8 cellular contexts compared by ENCODE assay signal in the genomic region with DNA sequence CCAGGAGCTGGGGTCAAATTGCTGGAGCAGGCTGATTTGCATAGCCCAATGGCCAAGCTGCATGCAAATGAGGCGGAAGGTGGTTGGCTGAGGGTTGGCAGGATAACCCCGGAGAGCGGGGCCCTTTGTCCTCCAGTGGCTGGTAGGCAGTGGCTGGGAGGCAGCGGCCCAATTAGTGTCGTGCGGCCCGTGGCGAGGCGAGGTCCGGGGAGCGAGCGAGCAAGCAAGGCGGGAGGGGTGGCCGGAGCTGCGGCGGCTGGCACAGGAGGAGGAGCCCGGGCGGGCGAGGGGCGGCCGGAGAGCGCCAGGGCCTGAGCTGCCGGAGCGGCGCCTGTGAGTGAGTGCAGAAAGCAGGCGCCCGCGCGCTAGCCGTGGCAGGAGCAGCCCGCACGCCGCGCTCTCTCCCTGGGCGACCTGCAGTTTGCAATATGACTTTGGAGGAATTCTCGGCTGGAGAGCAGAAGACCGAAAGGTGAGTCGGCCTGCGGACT. TPM values are rescaled to one million over a fixed set of nuclear protein-coding genes. Genes with fewer than 3 reads are reported as not detected.
A peak's percentile ranks its signal among the peaks of the same experiment; 100 is the strongest.
DNase-seq lines count a peak whose midpoint lies in the region; ATAC-seq and TF ChIP-seq lines count a peak whose summit lies in the region.

A gene with protein sequence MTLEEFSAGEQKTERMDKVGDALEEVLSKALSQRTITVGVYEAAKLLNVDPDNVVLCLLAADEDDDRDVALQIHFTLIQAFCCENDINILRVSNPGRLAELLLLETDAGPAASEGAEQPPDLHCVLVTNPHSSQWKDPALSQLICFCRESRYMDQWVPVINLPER (plus strand): TSS at position 135 of the 491 bp plus-strand sequence. CDS start 294 bp downstream, at position 429.

- H3K27ac ChIP-seq in RWPE2 (ENCODE audit: poor library complexity, severe bottlenecking): peak within 1 kb of the TSS; percentile 98

- intact Hi-C loops in activated T-helper 2 cell treated with anti-CD3 and anti-CD28 coated beads, Interferon-gamma antibody, Interleukin-2, Interleukin-4, amounts not matched to agents 10 μg/mL and 5 μg/mL and 100 μg/mL, durations not matched to agents 14 hours and 24 hours and 36 hours (cut with micrococcal nuclease): loop anchor here (1.0 to 2.0 kb wide), 3 partner anchors 124 to 344 kb away; a partner anchor contains a TSS

- H3K36me3 ChIP-seq in RWPE2 (ENCODE audit: low read depth): peaks cover 45% of the 10 kb centered on the region

- no peaks in the 10 kb centered on the region for H3K27me3 Mint-ChIP-seq in activated T-helper 2 cell treated with anti-CD3 and anti-CD28 coated beads, Interferon-gamma antibody, Interleukin-2, Interleukin-4, amounts not matched to agents 10 μg/mL and 5 μg/mL and 100 μg/mL, durations not matched to agents 14 hours and 24 hours and 36 hours (ENCODE audit: low read depth)
- peaks cover 0 to 2% of the 10 kb centered on the region in 2 donors for H3K27me3 Mint-ChIP-seq in natural killer cell treated with Interleukin-12 subunit alpha and Interleukin-12 subunit beta and Interleukin-15 and Interleukin-18, amount 100 ng/mL, for 72 hours
- no peaks in the 10 kb centered on the region for H3K27me3 Mint-ChIP-seq in stimulated activated naive CD8-positive, alpha-beta T cell treated with anti-CD3 and anti-CD28 coated beads, Interleukin-15, amount 100 ng/mL, for 72 hours

- H3K4me1 Mint-ChIP-seq in activated T-helper 2 cell treated with anti-CD3 and anti-CD28 coated beads, Interferon-gamma antibody, Interleukin-2, Interleukin-4, amounts not matched to agents 10 μg/mL and 5 μg/mL and 100 μg/mL, durations not matched to agents 14 hours and 24 hours and 36 hours (ENCODE audit: low read depth): peaks cover 39% of the 10 kb centered on the region
- peaks cover 32% of the 10 kb centered on the region in 2 donors for H3K4me1 Mint-ChIP-seq in natural killer cell treated with Interleukin-12 subunit alpha and Interleukin-12 subunit beta and Interleukin-15 and Interleukin-18, amount 100 ng/mL, for 72 hours (ENCODE audit: low read depth in 2 of 2)
- peaks cover 44% of the 10 kb centered on the region for H3K4me1 Mint-ChIP-seq in stimulated activated naive CD8-positive, alpha-beta T cell treated with anti-CD3 and anti-CD28 coated beads, Interleukin-15, amount 100 ng/mL, for 72 hours

- DNase-seq in EH (ENCODE audit: low read depth) (peak; percentile 100), H4 (ENCODE audit: low spot score) (peak; percentile 100), LoVo (ENCODE audit: low spot score) (peak; percentile 97), RWPE2 (ENCODE audit: low spot score) (peak; percentile 98), fibroblast of peridontal ligament (ENCODE audit: extremely low read depth) (peak; percentile 99)
- peak; percentile 96 for DNase-seq in activated T-helper 2 cell treated with anti-CD3 and anti-CD28 coated beads, Interferon-gamma antibody, Interleukin-2, Interleukin-4, amounts not matched to agents 10 μg/mL and 5 μg/mL and 100 μg/mL, durations not matched to agents 14 hours and 24 hours and 36 hours (ENCODE audit: low spot score)
- peak; percentile 98 for DNase-seq in natural killer cell treated with Interleukin-12 subunit alpha and Interleukin-12 subunit beta and Interleukin-15 and Interleukin-18, amount 100 ng/mL, for 72 hours (ENCODE audit: low spot score)
- peak; percentile 93 to 97 for DNase-seq in stimulated activated naive CD8-positive, alpha-beta T cell treated with anti-CD3 and anti-CD28 coated beads, Interleukin-15, amount 100 ng/mL, for 72 hours

- TF ChIP-seq CTCF in RWPE2 (IDR thresholded peaks at IDR 0.05; ENCODE audit: poor library complexity, severe bottlenecking): no peak

- peak within 1 kb of the TSS; percentile 99 for H3K27ac Mint-ChIP-seq in activated T-helper 2 cell treated with anti-CD3 and anti-CD28 coated beads, Interferon-gamma antibody, Interleukin-2, Interleukin-4, amounts not matched to agents 10 μg/mL and 5 μg/mL and 100 μg/mL, durations not matched to agents 14 hours and 24 hours and 36 hours
- H3K27ac Mint-ChIP-seq in natural killer cell treated with Interleukin-12 subunit alpha and Interleukin-12 subunit beta and Interleukin-15 and Interleukin-18, amount 100 ng/mL, for 72 hours: peak within 1 kb of the TSS; percentile 72 to 83
- peak within 1 kb of the TSS; percentile 98 for H3K27ac Mint-ChIP-seq in stimulated activated naive CD8-positive, alpha-beta T cell treated with anti-CD3 and anti-CD28 coated beads, Interleukin-15, amount 100 ng/mL, for 72 hours

- no peaks in the 10 kb centered on the region for H3K9me3 Mint-ChIP-seq in activated T-helper 2 cell treated with anti-CD3 and anti-CD28 coated beads, Interferon-gamma antibody, Interleukin-2, Interleukin-4, amounts not matched to agents 10 μg/mL and 5 μg/mL and 100 μg/mL, durations not matched to agents 14 hours and 24 hours and 36 hours
- no peaks in the 10 kb centered on the region for H3K9me3 Mint-ChIP-seq in natural killer cell treated with Interleukin-12 subunit alpha and Interleukin-12 subunit beta and Interleukin-15 and Interleukin-18, amount 100 ng/mL, for 72 hours
- H3K9me3 Mint-ChIP-seq in stimulated activated naive CD8-positive, alpha-beta T cell treated with anti-CD3 and anti-CD28 coated beads, Interleukin-15, amount 100 ng/mL, for 72 hours: no peaks in the 10 kb centered on the region

- H3K36me3 Mint-ChIP-seq in activated T-helper 2 cell treated with anti-CD3 and anti-CD28 coated beads, Interferon-gamma antibody, Interleukin-2, Interleukin-4, amounts not matched to agents 10 μg/mL and 5 μg/mL and 100 μg/mL, durations not matched to agents 14 hours and 24 hours and 36 hours (ENCODE audit: low read depth): peaks cover 35% of the 10 kb centered on the region
- peaks cover 14% of the 10 kb centered on the region for H3K36me3 Mint-ChIP-seq in natural killer cell treated with Interleukin-12 subunit alpha and Interleukin-12 subunit beta and Interleukin-15 and Interleukin-18, amount 100 ng/mL, for 72 hours

- H3K4me3 Mint-ChIP-seq in activated T-helper 2 cell treated with anti-CD3 and anti-CD28 coated beads, Interferon-gamma antibody, Interleukin-2, Interleukin-4, amounts not matched to agents 10 μg/mL and 5 μg/mL and 100 μg/mL, durations not matched to agents 14 hours and 24 hours and 36 hours (ENCODE audit: low read depth): peak within 1 kb of the TSS; percentile 98
- H3K4me3 Mint-ChIP-seq in natural killer cell treated with Interleukin-12 subunit alpha and Interleukin-12 subunit beta and Interleukin-15 and Interleukin-18, amount 100 ng/mL, for 72 hours: peak within 1 kb of the TSS; percentile 87
- H3K4me3 Mint-ChIP-seq in stimulated activated naive CD8-positive, alpha-beta T cell treated with anti-CD3 and anti-CD28 coated beads, Interleukin-15, amount 100 ng/mL, for 72 hours: peak within 1 kb of the TSS; percentile 90 to 95

- H3K9me3 ChIP-seq in RWPE2 (ENCODE audit: severe bottlenecking): no peaks in the 10 kb centered on the region

- ATAC-seq in RWPE2 (ENCODE audit: low read depth): peak; percentile 72
- peak; percentile 97 for ATAC-seq in natural killer cell treated with Interleukin-12 subunit alpha and Interleukin-12 subunit beta and Interleukin-15 and Interleukin-18, amount 100 ng/mL, for 72 hours
- peak; percentile 85 for ATAC-seq in stimulated activated naive CD8-positive, alpha-beta T cell treated with anti-CD3 and anti-CD28 coated beads, Interleukin-15, amount 100 ng/mL, for 72 hours

- H3K27me3 ChIP-seq in RWPE2 (ENCODE audit: insufficient read depth, poor library complexity, severe bottlenecking): no peaks in the 10 kb centered on the region

- H3K4me1 ChIP-seq in RWPE2 (ENCODE audit: insufficient read depth, poor library complexity, severe bottlenecking): peaks cover 29% of the 10 kb centered on the region

- peak within 1 kb of the TSS; percentile 84 for H3K4me3 ChIP-seq in RWPE2 (ENCODE audit: severe bottlenecking)

RNA-seq across cellular contexts. Expression of the gene that starts here (rescaled TPM):
- total RNA-seq in H4 (2014; rRNA removed; shearing (Covaris generic)): 31.6 and 44.6 TPM in 2 replicates
- 30.3 and 33.5 TPM in 2 replicates for total RNA-seq in activated T-helper 2 cell treated with anti-CD3 and anti-CD28 coated beads, Interferon-gamma antibody, Interleukin-2, Interleukin-4, amounts not matched to agents 10 μg/mL and 5 μg/mL and 100 μg/mL, durations not matched to agents 14 hours and 24 hours and 36 hours
- total RNA-seq in natural killer cell treated with Interleukin-12 subunit alpha and Interleukin-12 subunit beta and Interleukin-15 and Interleukin-18, amount 100 ng/mL, for 72 hours: 10 to 100 TPM; 28.3 to 36.1 TPM

Comparison
In these comparisons a context has a peak if more than half of its experiments do, and no peak if none do; other contexts are left out.
1. Peak in every context shown above with its lines: DNase-seq, ATAC-seq, H3K4me3 ChIP-seq and H3K27ac ChIP-seq.